In genomic region chr4:683982-684571, GRCh38 we compare ENCODE assay signal across 6 cellular contexts. TPM values are rescaled to one million over a fixed set of nuclear protein-coding genes. Genes with fewer than 3 reads are reported as not detected.
A peak's percentile ranks its signal among the peaks of the same experiment; 100 is the strongest.
DNase-seq lines count a peak whose midpoint lies in the region; ATAC-seq and TF ChIP-seq lines count a peak whose summit lies in the region.

No MANE protein-coding gene starts in this region.

- ATAC-seq in right cardiac atrium = peak; percentile 6 to 13

- no peak overlapping the region for H3K4me3 ChIP-seq in HAP-1
- no peak overlapping the region for H3K4me3 ChIP-seq in right cardiac atrium (ENCODE audit: low read length)

- no peaks in the 10 kb centered on the region for H3K36me3 ChIP-seq in HAP-1 (replicated peaks)

- H3K4me3 Mint-ChIP-seq in type B pancreatic cell = no peak overlapping the region

- no peaks in the 10 kb centered on the region for H3K36me3 Mint-ChIP-seq in type B pancreatic cell

- H3K27ac Mint-ChIP-seq in type B pancreatic cell = peak overlapping the region; percentile 16

- peaks cover 3% of the 10 kb centered on the region for H3K4me1 Mint-ChIP-seq in type B pancreatic cell (ENCODE audit: unreplicated experiment)

- H3K9me3 ChIP-seq in HAP-1 = no peaks in the 10 kb centered on the region
- no peaks in the 10 kb centered on the region for H3K9me3 ChIP-seq in right cardiac atrium (ENCODE audit: control insufficient read depth, low read length)

- H3K4me1 ChIP-seq in HAP-1 (peaks cover 14% of the 10 kb centered on the region; the same call in 1 of the 2 replicates), right cardiac atrium (ENCODE audit: control insufficient read depth, insufficient read depth, low read length) (peaks cover 9% of the 10 kb centered on the region)

- no peaks in the 10 kb centered on the region for H3K27me3 Mint-ChIP-seq in type B pancreatic cell

- H3K27me3 ChIP-seq in HAP-1 (ENCODE audit: low read depth) (no peaks in the 10 kb centered on the region), right cardiac atrium (ENCODE audit: control insufficient read depth, insufficient read depth) (no peaks in the 10 kb centered on the region)

- peak; percentile 19 for DNase-seq in A172 (ENCODE audit: low spot score)
- peak; percentile 43 to 87 for DNase-seq in HAP-1 (ENCODE audit: low spot score in 2 of 2)
- peak; percentile 84 to 92 (median 88) for DNase-seq in right cardiac atrium
- peak; percentile 70 for DNase-seq in type B pancreatic cell (ENCODE audit: extremely low spot score, unreplicated experiment)
- no peak for DNase-seq in stimulated activated CD4-positive, alpha-beta T cell treated with anti-CD3 and anti-CD28 coated beads, Interleukin-4, amount 100 ng/mL, for 1 hour

- no peaks in the 10 kb centered on the region for H3K9me3 Mint-ChIP-seq in type B pancreatic cell

- intact Hi-C loops in right cardiac atrium (cut with DNase I) = no loop called here

- peak; percentile 79 for TF ChIP-seq CTCF in VCaP (conservative IDR thresholded peaks at IDR 0.05)
- TF ChIP-seq CTCF in type B pancreatic cell (conservative IDR thresholded peaks at IDR 0.05) = peak; percentile 75

- WGBS in right cardiac atrium = 42% methylated on average over 18 of the region's 18 CpGs

- in situ Hi-C loops in HAP-1 (cut with MboI; ENCODE audit: low sequenced_read_pairs) = no loop called here

- H3K27ac ChIP-seq in VCaP (no peak overlapping the region), right cardiac atrium (ENCODE audit: low read length) (no peak overlapping the region)

RNA-seq across cellular contexts. Expression of gene SLC49A3, which starts 4.9 kb away (rescaled TPM):
- 0.26 and 0.81 TPM in 2 replicates for total RNA-seq in A172 (2014; rRNA removed; shearing (Covaris generic))
- total RNA-seq in right cardiac atrium = 10 to 100 TPM; 13.7 to 19.5 (median 16.9) TPM
- polyA plus RNA-seq in right cardiac atrium = 10.6 TPM
- total RNA-seq in type B pancreatic cell (ENCODE audit: low replicate concordance) = 2.5 and 3.3 TPM in 2 replicates

RNA-seq across cellular contexts. Expression of gene MYL5, which starts 9.7 kb away (rescaled TPM):
- total RNA-seq in A172 (2014; rRNA removed; shearing (Covaris generic)) = 19.0 and 25.0 TPM in 2 replicates
- total RNA-seq in right cardiac atrium (1 to 10 TPM; 4.0 to 6.0 (median 4.7) TPM), type B pancreatic cell (ENCODE audit: low replicate concordance) (20.2 and 21.3 TPM in 2 replicates)
- 3.8 TPM for polyA plus RNA-seq in right cardiac atrium

RNA-seq across cellular contexts. Expression of gene ATP5ME, which starts 10.0 kb away (rescaled TPM):
- total RNA-seq in A172 (2014; rRNA removed; shearing (Covaris generic)) = 118 and 201 TPM in 2 replicates
- 100 to 1,000 TPM; 689 to 911 (median 734) TPM for total RNA-seq in right cardiac atrium
- 1,352 TPM for polyA plus RNA-seq in right cardiac atrium
- total RNA-seq in type B pancreatic cell (ENCODE audit: low replicate concordance) = 285 and 363 TPM in 2 replicates

RNA-seq across cellular contexts. Expression of gene PCGF3, which starts 21.6 kb away (rescaled TPM):
- total RNA-seq in A172 (2014; rRNA removed; shearing (Covaris generic)) = 38.4 and 56.3 TPM in 2 replicates
- total RNA-seq in right cardiac atrium (10 to 100 TPM; 25.0 to 28.6 (median 26.4) TPM), type B pancreatic cell (ENCODE audit: low replicate concordance) (64.3 and 66.7 TPM in 2 replicates)
- polyA plus RNA-seq in right cardiac atrium = 30.1 TPM

RNA-seq across cellular contexts. Expression of gene PDE6B, which starts 58.7 kb away (rescaled TPM):
- not detected in 2 replicates for total RNA-seq in A172 (2014; rRNA removed; shearing (Covaris generic))
- total RNA-seq in right cardiac atrium (1 to 10 TPM; 6.8 to 7.5 (median 7.0) TPM), type B pancreatic cell (ENCODE audit: low replicate concordance) (6.7 and 12.2 TPM in 2 replicates)
- polyA plus RNA-seq in right cardiac atrium = 3.6 TPM
